8 cellular contexts compared by ENCODE assay signal in the genomic region with DNA sequence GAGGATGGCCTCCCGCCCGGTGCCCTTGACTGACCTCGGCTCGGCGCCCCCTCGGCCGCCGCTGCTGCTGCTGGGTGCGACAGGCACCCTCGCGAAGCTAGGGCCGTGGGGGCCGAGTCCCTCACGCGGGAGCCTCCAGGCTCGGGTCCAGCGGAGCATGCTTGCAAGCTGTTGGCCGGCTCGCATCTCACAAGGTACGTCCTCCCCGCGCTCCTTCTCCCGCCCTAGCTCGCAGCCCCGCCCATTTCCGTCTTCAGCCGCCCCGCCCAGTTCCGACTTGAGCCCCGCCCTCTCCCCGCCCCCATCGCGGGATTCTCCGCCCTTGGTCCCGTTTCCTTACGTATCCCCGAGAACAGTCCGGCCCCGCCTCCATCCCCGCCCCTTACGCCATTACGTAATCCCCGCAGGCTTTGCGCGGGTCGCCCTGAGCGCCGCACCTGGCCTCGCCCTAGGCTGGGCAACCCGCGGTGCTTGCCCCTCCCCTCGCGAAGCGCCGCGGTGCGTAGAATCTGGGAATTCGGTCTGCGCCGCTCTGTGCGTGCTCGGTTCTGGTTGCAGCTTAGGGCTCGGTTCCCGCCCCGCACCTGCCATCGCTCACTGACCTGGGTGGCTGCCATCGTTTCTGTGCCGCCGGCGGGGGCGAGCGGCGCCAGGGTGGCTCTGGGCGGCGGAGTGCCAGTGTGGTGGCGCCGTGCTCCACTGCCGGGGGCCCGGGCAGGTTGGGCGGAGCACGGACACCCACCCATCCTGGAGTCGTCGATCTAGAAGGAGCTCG. TPM values are rescaled to one million over a fixed set of nuclear protein-coding genes. Genes with fewer than 3 reads are reported as not detected.
DNase-seq lines count a peak whose midpoint lies in the region; TF ChIP-seq lines count a peak whose summit lies in the region.

A gene with protein sequence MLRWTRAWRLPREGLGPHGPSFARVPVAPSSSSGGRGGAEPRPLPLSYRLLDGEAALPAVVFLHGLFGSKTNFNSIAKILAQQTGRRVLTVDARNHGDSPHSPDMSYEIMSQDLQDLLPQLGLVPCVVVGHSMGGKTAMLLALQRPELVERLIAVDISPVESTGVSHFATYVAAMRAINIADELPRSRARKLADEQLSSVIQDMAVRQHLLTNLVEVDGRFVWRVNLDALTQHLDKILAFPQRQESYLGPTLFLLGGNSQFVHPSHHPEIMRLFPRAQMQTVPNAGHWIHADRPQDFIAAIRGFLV (minus strand): TSS at position 191 of the 775 bp plus-strand sequence. CDS start 32 bp downstream, at position 159.

- H3K4me3 ChIP-seq in HAP-1: peak within 1 kb of the TSS; percentile 68
- H3K4me3 ChIP-seq in MM.1S (ENCODE audit: low read length): peak within 1 kb of the TSS; percentile 96
- H3K4me3 ChIP-seq in fibroblast of the aortic adventitia (ENCODE audit: low read depth, low read length): peak within 1 kb of the TSS; percentile 88

- TF ChIP-seq CTCF in MM.1S (IDR thresholded peaks at IDR 0.05; ENCODE audit: low read length) (no peak), fibroblast of the aortic adventitia (IDR thresholded peaks at IDR 0.05; ENCODE audit: insufficient read depth, low read length) (no peak), nephron progenitor cell (IDR thresholded peaks at IDR 0.05) (no peak)

- in situ Hi-C loops in HAP-1 (cut with MboI; ENCODE audit: low sequenced_read_pairs): loop anchor here (10.0 kb wide), 1 partner anchor 404 kb away; no protein-coding TSS in a partner anchor

- H3K36me3 ChIP-seq in ES-I3 (ENCODE audit: insufficient read depth, low read length): no peaks in the 10 kb centered on the region; the same call in 1 of the 2 replicates
- peaks cover 12% of the 10 kb centered on the region for H3K36me3 ChIP-seq in HAP-1 (replicated peaks)
- no peaks in the 10 kb centered on the region for H3K36me3 ChIP-seq in MM.1S (replicated peaks; ENCODE audit: insufficient read depth, low read length)

- H3K36me3 Mint-ChIP-seq in nephron progenitor cell (ENCODE audit: low read depth): peaks cover 6% of the 10 kb centered on the region
- H3K36me3 Mint-ChIP-seq in stimulated activated naive CD8-positive, alpha-beta T cell treated with anti-CD3 and anti-CD28 coated beads, Interleukin-15, Interleukin-2, amounts not matched to agents 100 ng/mL and 50 ng/mL, for 24 hours (ENCODE audit: low read depth): peaks cover 7% of the 10 kb centered on the region

- H3K27me3 Mint-ChIP-seq in nephron progenitor cell (ENCODE audit: low read depth, poor library complexity): peaks cover 15% of the 10 kb centered on the region
- no peaks in the 10 kb centered on the region for H3K27me3 Mint-ChIP-seq in stimulated activated naive CD8-positive, alpha-beta T cell treated with anti-CD3 and anti-CD28 coated beads, Interleukin-15, Interleukin-2, amounts not matched to agents 100 ng/mL and 50 ng/mL, for 24 hours

- 0 out of 2 replicates have a peak, but pooled peaks cover 5% of the 10 kb centered on the region for H4K20me1 ChIP-seq in MM.1S (ENCODE audit: insufficient read depth, low read length)

- H3K79me2 ChIP-seq in MM.1S (ENCODE audit: low read length): peaks cover 28% of the 10 kb centered on the region

- H3K9ac ChIP-seq in ES-I3 (ENCODE audit: low read depth, low read length): peak within 1 kb of the TSS; percentile 87
- H3K9ac ChIP-seq in MM.1S (ENCODE audit: low read length): peak within 1 kb of the TSS; percentile 98

- peaks cover 11% of the 10 kb centered on the region for H3F3A ChIP-seq in MM.1S (ENCODE audit: insufficient read depth, low read length)

- DNase-seq in HAP-1 (ENCODE audit: low spot score in 2 of 2) (peak; percentile 90 to 99), MM.1S (peak; percentile 98), SHP77 treated with DMSO at 0.1 percent for 48 hours (lab: John Stamatoyannopoulos, UW) (peak; percentile 89), fibroblast of the aortic adventitia (ENCODE audit: low read depth) (peak; percentile 95), nephron progenitor cell (peak; percentile 99)
- DNase-seq in activated effector memory CD4-positive, alpha-beta T cell treated with anti-CD3 and anti-CD28 coated beads, Interleukin-2, amount 50 U/mL, for 16 hours: peak; percentile 100

- peaks cover 46% of the 10 kb centered on the region for H3K4me1 Mint-ChIP-seq in nephron progenitor cell
- H3K4me1 Mint-ChIP-seq in stimulated activated naive CD8-positive, alpha-beta T cell treated with anti-CD3 and anti-CD28 coated beads, Interleukin-15, Interleukin-2, amounts not matched to agents 100 ng/mL and 50 ng/mL, for 24 hours (ENCODE audit: low read depth): peaks cover 10% of the 10 kb centered on the region

- H3K4me1 ChIP-seq in ES-I3 (ENCODE audit: insufficient read depth, low read length) (peaks cover 24% of the 10 kb centered on the region), HAP-1 (peaks cover 8% of the 10 kb centered on the region), MM.1S (ENCODE audit: low read length) (peaks cover 36% of the 10 kb centered on the region)

- H3K27ac ChIP-seq in MM.1S (ENCODE audit: low read length): peak within 1 kb of the TSS; percentile 93

- H2AFZ ChIP-seq in MM.1S (ENCODE audit: low read length): peak within 1 kb of the TSS; percentile 70

- H3K9me3 ChIP-seq in ES-I3 (ENCODE audit: control insufficient read depth, insufficient read depth, low read length) (no peaks in the 10 kb centered on the region), HAP-1 (no peaks in the 10 kb centered on the region), MM.1S (replicated peaks; ENCODE audit: insufficient read depth, low read length) (no peaks in the 10 kb centered on the region)

- H3K4me3 Mint-ChIP-seq in nephron progenitor cell: peak within 1 kb of the TSS; percentile 90
- peak within 1 kb of the TSS; percentile 90 for H3K4me3 Mint-ChIP-seq in stimulated activated naive CD8-positive, alpha-beta T cell treated with anti-CD3 and anti-CD28 coated beads, Interleukin-15, Interleukin-2, amounts not matched to agents 100 ng/mL and 50 ng/mL, for 24 hours

- peak within 1 kb of the TSS; percentile 88 for H3K27ac Mint-ChIP-seq in nephron progenitor cell
- peak within 1 kb of the TSS; percentile 93 for H3K27ac Mint-ChIP-seq in stimulated activated naive CD8-positive, alpha-beta T cell treated with anti-CD3 and anti-CD28 coated beads, Interleukin-15, Interleukin-2, amounts not matched to agents 100 ng/mL and 50 ng/mL, for 24 hours

- H3K27me3 ChIP-seq in HAP-1 (ENCODE audit: low read depth): no peaks in the 10 kb centered on the region
- no peaks in the 10 kb centered on the region for H3K27me3 ChIP-seq in MM.1S (replicated peaks; ENCODE audit: insufficient read depth, low read length)

- H3K9me2 ChIP-seq in MM.1S (replicated peaks; ENCODE audit: insufficient read depth, low read length): no peaks in the 10 kb centered on the region

- H3K9me3 Mint-ChIP-seq in nephron progenitor cell: no peaks in the 10 kb centered on the region
- no peaks in the 10 kb centered on the region for H3K9me3 Mint-ChIP-seq in stimulated activated naive CD8-positive, alpha-beta T cell treated with anti-CD3 and anti-CD28 coated beads, Interleukin-15, Interleukin-2, amounts not matched to agents 100 ng/mL and 50 ng/mL, for 24 hours

- H3K4me2 ChIP-seq in MM.1S (ENCODE audit: low read depth, low read length): peak within 1 kb of the TSS; percentile 93

RNA-seq across cellular contexts. Expression of the gene that starts here (rescaled TPM):
- total RNA-seq in fibroblast of the aortic adventitia (ENCODE audit: low replicate concordance): 5.0 and 14.8 TPM in 2 replicates

Comparison
In these comparisons a context has a peak if more than half of its experiments do, and no peak if none do; other contexts are left out.
1. Peak in every context shown above with its lines: DNase-seq, H3K4me3 ChIP-seq and H3K27ac ChIP-seq.